Comparison of ENCODE assay signal across 9 cellular contexts in the genomic region with DNA sequence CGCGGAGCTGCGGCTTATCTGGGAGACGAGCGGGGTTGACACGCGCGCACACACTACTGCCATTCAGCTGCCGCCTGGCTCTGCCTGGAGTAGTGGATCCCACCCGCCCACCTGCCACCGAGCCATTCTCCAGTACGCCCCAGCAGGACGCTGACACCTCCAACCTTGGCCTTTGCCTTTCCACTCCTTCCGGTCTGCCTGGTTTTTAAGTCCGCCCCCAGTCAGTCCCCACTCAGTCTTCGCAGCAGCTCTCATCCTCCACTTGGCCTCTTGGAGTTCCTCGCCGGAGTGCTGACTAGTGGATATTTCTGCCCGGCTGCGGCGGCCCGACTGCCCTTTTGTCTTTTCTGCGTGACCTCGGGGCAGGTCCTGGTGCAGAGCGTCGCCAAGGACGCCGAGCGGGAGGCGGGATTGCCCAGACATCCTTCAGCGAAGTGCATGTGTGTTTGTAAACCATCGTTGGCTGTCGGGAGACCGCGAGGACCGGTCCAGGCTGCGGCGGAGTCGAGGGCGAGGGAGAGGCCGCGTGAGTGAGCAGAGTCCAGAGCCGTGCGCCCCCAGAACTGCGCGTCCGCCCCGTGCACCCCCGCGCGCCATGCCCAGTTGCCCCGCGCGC. TPM values are rescaled to one million over a fixed set of nuclear protein-coding genes. Genes with fewer than 3 reads are reported as not detected.
DNase-seq lines count a peak whose midpoint lies in the region; ATAC-seq and TF ChIP-seq lines count a peak whose summit lies in the region.
"Had no signal": no experiment of that assay in that cellular context is flagged by ENCODE, and none has a peak within 500 bp of the region (broad histone marks: within the 10 kb centered on the region; RNA-seq: fewer than 3 reads in every experiment).

No MANE protein-coding gene starts in this region.

- peaks cover 46% of the 10 kb centered on the region for H3K27me3 Mint-ChIP-seq in activated naive CD4-positive, alpha-beta T cell treated with anti-CD3 and anti-CD28 coated beads for 36 hours (ENCODE audit: low read depth)
- peaks cover 47% of the 10 kb centered on the region for H3K27me3 Mint-ChIP-seq in T-helper 2 cell treated with Interferon-gamma antibody and Interleukin-4, amounts not matched to agents 5 μg/mL and 100 μg/mL, for 36 hours (ENCODE audit: low read depth)

- H3K36me3 ChIP-seq in cardiac muscle cell = peaks cover 3% of the 10 kb centered on the region

- DNase-seq in activated naive CD4-positive, alpha-beta T cell treated with anti-CD3 and anti-CD28 coated beads for 36 hours = peak; percentile 3
- DNase-seq in activated naive CD4-positive, alpha-beta T cell (lab: John Stamatoyannopoulos, UW) = no peak
- no peak for DNase-seq in T-helper 2 cell treated with Interferon-gamma antibody and Interleukin-4, amounts not matched to agents 5 μg/mL and 100 μg/mL, for 36 hours (ENCODE audit: low spot score)
- DNase-seq in cardiac muscle cell (ENCODE audit: low read depth in 1 of 2, low spot score in 1 of 2) (peak; percentile 51 to 67), retina (peak; percentile 83), GF-D8 (lab: John Stamatoyannopoulos, UW) (no peak), cortex of kidney (lab: John Stamatoyannopoulos, UW) (no peak)

- no peaks in the 10 kb centered on the region for H3K36me3 Mint-ChIP-seq in activated naive CD4-positive, alpha-beta T cell treated with anti-CD3 and anti-CD28 coated beads for 36 hours (ENCODE audit: low read depth)
- H3K36me3 Mint-ChIP-seq in T-helper 2 cell treated with Interferon-gamma antibody and Interleukin-4, amounts not matched to agents 5 μg/mL and 100 μg/mL, for 36 hours (ENCODE audit: low read depth) = no peaks in the 10 kb centered on the region

- peak overlapping the region; percentile 84 for H3K4me3 ChIP-seq in cardiac muscle cell

- H3K9me3 Mint-ChIP-seq in activated naive CD4-positive, alpha-beta T cell treated with anti-CD3 and anti-CD28 coated beads for 36 hours = no peaks in the 10 kb centered on the region
- no peaks in the 10 kb centered on the region for H3K9me3 Mint-ChIP-seq in T-helper 2 cell treated with Interferon-gamma antibody and Interleukin-4, amounts not matched to agents 5 μg/mL and 100 μg/mL, for 36 hours
- H3K9me3 Mint-ChIP-seq: dendritic cell treated with granulocyte-macrophage colony-stimulating factor and Interleukin-4, amounts not matched to agents 40 ng/mL and 50 ng/mL, for 4 days had no signal

- H3K27me3 ChIP-seq in cardiac muscle cell = no peaks in the 10 kb centered on the region

- H3K4me3 Mint-ChIP-seq in activated naive CD4-positive, alpha-beta T cell treated with anti-CD3 and anti-CD28 coated beads for 36 hours = peak overlapping the region; percentile 34
- H3K4me3 Mint-ChIP-seq in T-helper 2 cell treated with Interferon-gamma antibody and Interleukin-4, amounts not matched to agents 5 μg/mL and 100 μg/mL, for 36 hours = peak overlapping the region; percentile 54
- H3K4me3 Mint-ChIP-seq: dendritic cell treated with granulocyte-macrophage colony-stimulating factor and Interleukin-4, amounts not matched to agents 40 ng/mL and 50 ng/mL, for 4 days had no signal

- H3K9me3 ChIP-seq in cardiac muscle cell (ENCODE audit: low read depth) = no peaks in the 10 kb centered on the region

- intact Hi-C loops in activated naive CD4-positive, alpha-beta T cell treated with anti-CD3 and anti-CD28 coated beads for 36 hours (cut with micrococcal nuclease) = loop anchor here (5.0 kb wide), 1 partner anchor 165 kb away; no protein-coding TSS in a partner anchor

- CTCF ChIA-PET in activated naive CD4-positive, alpha-beta T cell treated with anti-CD3 and anti-CD28 coated beads for 36 hours (lab: Charles Lee) = no interaction called here

- no peak for TF ChIP-seq CTCF in cardiac muscle cell (IDR thresholded peaks at IDR 0.05; ENCODE audit: low read depth, low read length)

- no peak overlapping the region for H3K27ac ChIP-seq in cardiac muscle cell

- peaks cover 13% of the 10 kb centered on the region for H3K4me1 Mint-ChIP-seq in activated naive CD4-positive, alpha-beta T cell treated with anti-CD3 and anti-CD28 coated beads for 36 hours (ENCODE audit: low read depth)
- peaks cover 5% of the 10 kb centered on the region for H3K4me1 Mint-ChIP-seq in T-helper 2 cell treated with Interferon-gamma antibody and Interleukin-4, amounts not matched to agents 5 μg/mL and 100 μg/mL, for 36 hours (ENCODE audit: low read depth)

- no peak for ATAC-seq in GM21381 (IDR thresholded peaks at IDR 0.05; ENCODE audit: unreplicated experiment)

- peaks cover 39% of the 10 kb centered on the region for H3K4me1 ChIP-seq in cardiac muscle cell (ENCODE audit: low read depth)

- no peak overlapping the region for H3K27ac Mint-ChIP-seq in activated naive CD4-positive, alpha-beta T cell treated with anti-CD3 and anti-CD28 coated beads for 36 hours
- H3K27ac Mint-ChIP-seq in T-helper 2 cell treated with Interferon-gamma antibody and Interleukin-4, amounts not matched to agents 5 μg/mL and 100 μg/mL, for 36 hours = no peak overlapping the region
- H3K27ac Mint-ChIP-seq: dendritic cell treated with granulocyte-macrophage colony-stimulating factor and Interleukin-4, amounts not matched to agents 40 ng/mL and 50 ng/mL, for 4 days had no signal

RNA-seq across cellular contexts. Expression of a gene that starts 1.1 kb away (rescaled TPM):
- total RNA-seq in activated naive CD4-positive, alpha-beta T cell treated with anti-CD3 and anti-CD28 coated beads for 36 hours = not detected
- total RNA-seq in cardiac muscle cell = 48.9 and 59.8 TPM in 2 replicates
- 49.9 and 62.5 TPM in 2 replicates for polyA plus RNA-seq in cardiac muscle cell

Comparison
In these comparisons a context has a peak if more than half of its experiments do, and no peak if none do; other contexts are left out.
1. DNase-seq: peak in activated naive CD4-positive, alpha-beta T cell treated with anti-CD3 and anti-CD28 coated beads for 36 hours (single experiment), cardiac muscle cell (2 of 2) and retina (single experiment); none in activated naive CD4-positive, alpha-beta T cell (0 of 4), T-helper 2 cell treated with Interferon-gamma antibody and Interleukin-4, amounts not matched to agents 5 μg/mL and 100 μg/mL, for 36 hours (single experiment), GF-D8 (single experiment) and cortex of kidney (single experiment).
2. RNA of a gene that starts 1.1 kb away (total RNA-seq): 48.9 to 59.8 TPM in cardiac muscle cell; not detected in activated naive CD4-positive, alpha-beta T cell treated with anti-CD3 and anti-CD28 coated beads for 36 hours; every median in the first group is over 10 times any median in the second.